ENCODE assay signal across 1 cellular context in the genomic region with DNA sequence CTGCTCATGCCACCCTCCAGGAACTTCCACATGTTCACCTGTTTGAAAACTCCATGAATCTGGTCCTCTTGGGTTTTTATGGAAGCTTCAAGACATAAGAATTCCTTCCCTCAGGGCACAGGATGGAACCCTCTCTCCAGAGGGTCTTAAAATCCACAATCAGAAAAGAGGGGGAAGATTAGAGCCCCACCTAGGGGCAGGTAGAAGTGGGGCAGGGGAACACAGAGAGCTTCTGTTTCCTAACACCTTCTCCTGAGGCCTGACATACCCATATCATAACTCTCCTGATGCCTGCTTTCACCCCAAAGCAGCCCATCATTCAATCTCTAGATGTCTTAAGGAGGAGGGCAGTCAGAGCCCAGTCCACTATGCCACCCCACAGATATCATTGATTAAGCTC.
TF ChIP-seq lines count a peak whose summit lies in the region.

No MANE protein-coding gene starts in this region.

TF ChIP-seq in H1, 55 proteins besides CTCF, POLR2A, EP300 and RAD21 (continued from another document):
- TF ChIP-seq ATF2 (IDR thresholded peaks at IDR 0.05; ENCODE audit: low read length) (no peak), E2F6 (IDR thresholded peaks at IDR 0.05) (no peak), EZH2 (IDR thresholded peaks at IDR 0.05; ENCODE audit: low read depth, low read length, severe bottlenecking) (no peak), TAF1 (IDR thresholded peaks at IDR 0.05; ENCODE audit: low read depth, low read length) (no peak), SIRT6 (IDR thresholded peaks at IDR 0.05; ENCODE audit: low read length) (no peak), SAP30 (IDR thresholded peaks at IDR 0.05; ENCODE audit: insufficient read depth, insufficient replicate concordance, low read length) (no peak), TAF7 (optimal IDR thresholded peaks at IDR 0.05; ENCODE audit: borderline replicate concordance, low read depth, low read length) (no peak), POLR2AphosphoS5 (IDR thresholded peaks at IDR 0.05; ENCODE audit: low read depth, low read length) (no peak), ASH2L (IDR thresholded peaks at IDR 0.05; ENCODE audit: low read length) (no peak), MAFK (IDR thresholded peaks at IDR 0.05; ENCODE audit: low read depth, low read length) (no peak), BACH1 (IDR thresholded peaks at IDR 0.05; ENCODE audit: low read length) (no peak), CBX5 (IDR thresholded peaks at IDR 0.05; ENCODE audit: low read depth, low read length) (no peak)
- TF ChIP-seq, protein P1, sequence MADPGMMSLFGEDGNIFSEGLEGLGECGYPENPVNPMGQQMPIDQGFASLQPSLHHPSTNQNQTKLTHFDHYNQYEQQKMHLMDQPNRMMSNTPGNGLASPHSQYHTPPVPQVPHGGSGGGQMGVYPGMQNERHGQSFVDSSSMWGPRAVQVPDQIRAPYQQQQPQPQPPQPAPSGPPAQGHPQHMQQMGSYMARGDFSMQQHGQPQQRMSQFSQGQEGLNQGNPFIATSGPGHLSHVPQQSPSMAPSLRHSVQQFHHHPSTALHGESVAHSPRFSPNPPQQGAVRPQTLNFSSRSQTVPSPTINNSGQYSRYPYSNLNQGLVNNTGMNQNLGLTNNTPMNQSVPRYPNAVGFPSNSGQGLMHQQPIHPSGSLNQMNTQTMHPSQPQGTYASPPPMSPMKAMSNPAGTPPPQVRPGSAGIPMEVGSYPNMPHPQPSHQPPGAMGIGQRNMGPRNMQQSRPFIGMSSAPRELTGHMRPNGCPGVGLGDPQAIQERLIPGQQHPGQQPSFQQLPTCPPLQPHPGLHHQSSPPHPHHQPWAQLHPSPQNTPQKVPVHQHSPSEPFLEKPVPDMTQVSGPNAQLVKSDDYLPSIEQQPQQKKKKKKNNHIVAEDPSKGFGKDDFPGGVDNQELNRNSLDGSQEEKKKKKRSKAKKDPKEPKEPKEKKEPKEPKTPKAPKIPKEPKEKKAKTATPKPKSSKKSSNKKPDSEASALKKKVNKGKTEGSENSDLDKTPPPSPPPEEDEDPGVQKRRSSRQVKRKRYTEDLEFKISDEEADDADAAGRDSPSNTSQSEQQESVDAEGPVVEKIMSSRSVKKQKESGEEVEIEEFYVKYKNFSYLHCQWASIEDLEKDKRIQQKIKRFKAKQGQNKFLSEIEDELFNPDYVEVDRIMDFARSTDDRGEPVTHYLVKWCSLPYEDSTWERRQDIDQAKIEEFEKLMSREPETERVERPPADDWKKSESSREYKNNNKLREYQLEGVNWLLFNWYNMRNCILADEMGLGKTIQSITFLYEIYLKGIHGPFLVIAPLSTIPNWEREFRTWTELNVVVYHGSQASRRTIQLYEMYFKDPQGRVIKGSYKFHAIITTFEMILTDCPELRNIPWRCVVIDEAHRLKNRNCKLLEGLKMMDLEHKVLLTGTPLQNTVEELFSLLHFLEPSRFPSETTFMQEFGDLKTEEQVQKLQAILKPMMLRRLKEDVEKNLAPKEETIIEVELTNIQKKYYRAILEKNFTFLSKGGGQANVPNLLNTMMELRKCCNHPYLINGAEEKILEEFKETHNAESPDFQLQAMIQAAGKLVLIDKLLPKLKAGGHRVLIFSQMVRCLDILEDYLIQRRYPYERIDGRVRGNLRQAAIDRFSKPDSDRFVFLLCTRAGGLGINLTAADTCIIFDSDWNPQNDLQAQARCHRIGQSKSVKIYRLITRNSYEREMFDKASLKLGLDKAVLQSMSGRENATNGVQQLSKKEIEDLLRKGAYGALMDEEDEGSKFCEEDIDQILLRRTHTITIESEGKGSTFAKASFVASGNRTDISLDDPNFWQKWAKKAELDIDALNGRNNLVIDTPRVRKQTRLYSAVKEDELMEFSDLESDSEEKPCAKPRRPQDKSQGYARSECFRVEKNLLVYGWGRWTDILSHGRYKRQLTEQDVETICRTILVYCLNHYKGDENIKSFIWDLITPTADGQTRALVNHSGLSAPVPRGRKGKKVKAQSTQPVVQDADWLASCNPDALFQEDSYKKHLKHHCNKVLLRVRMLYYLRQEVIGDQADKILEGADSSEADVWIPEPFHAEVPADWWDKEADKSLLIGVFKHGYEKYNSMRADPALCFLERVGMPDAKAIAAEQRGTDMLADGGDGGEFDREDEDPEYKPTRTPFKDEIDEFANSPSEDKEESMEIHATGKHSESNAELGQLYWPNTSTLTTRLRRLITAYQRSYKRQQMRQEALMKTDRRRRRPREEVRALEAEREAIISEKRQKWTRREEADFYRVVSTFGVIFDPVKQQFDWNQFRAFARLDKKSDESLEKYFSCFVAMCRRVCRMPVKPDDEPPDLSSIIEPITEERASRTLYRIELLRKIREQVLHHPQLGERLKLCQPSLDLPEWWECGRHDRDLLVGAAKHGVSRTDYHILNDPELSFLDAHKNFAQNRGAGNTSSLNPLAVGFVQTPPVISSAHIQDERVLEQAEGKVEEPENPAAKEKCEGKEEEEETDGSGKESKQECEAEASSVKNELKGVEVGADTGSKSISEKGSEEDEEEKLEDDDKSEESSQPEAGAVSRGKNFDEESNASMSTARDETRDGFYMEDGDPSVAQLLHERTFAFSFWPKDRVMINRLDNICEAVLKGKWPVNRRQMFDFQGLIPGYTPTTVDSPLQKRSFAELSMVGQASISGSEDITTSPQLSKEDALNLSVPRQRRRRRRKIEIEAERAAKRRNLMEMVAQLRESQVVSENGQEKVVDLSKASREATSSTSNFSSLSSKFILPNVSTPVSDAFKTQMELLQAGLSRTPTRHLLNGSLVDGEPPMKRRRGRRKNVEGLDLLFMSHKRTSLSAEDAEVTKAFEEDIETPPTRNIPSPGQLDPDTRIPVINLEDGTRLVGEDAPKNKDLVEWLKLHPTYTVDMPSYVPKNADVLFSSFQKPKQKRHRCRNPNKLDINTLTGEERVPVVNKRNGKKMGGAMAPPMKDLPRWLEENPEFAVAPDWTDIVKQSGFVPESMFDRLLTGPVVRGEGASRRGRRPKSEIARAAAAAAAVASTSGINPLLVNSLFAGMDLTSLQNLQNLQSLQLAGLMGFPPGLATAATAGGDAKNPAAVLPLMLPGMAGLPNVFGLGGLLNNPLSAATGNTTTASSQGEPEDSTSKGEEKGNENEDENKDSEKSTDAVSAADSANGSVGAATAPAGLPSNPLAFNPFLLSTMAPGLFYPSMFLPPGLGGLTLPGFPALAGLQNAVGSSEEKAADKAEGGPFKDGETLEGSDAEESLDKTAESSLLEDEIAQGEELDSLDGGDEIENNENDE (IDR thresholded peaks at IDR 0.05; ENCODE audit: insufficient replicate concordance, low read length) = no peak
